23 cellular contexts compared by ENCODE assay signal in the genomic region with DNA sequence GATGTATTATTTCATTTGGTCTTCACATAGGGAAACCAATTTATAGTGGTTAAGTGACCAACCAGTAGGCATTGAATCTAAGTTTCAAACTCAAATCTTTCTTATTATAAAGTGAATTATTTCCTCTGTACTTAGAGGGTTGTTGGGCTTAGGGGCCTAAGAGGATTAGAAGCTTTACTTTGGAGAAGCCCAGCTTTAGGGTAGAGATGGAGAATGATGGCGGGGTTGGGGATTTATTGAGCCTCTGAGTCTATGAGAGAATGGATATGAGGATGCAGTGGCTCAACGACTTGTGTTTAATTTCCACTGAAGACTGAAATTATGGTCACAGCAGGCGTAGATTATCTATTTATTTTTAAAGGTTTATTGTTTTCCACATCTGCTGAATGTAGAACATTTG. TPM values are rescaled to one million over a fixed set of nuclear protein-coding genes. Genes with fewer than 3 reads are reported as not detected.
"Had no signal": no experiment of that assay in that cellular context is flagged by ENCODE, and none has a peak within 500 bp of the region (broad histone marks: within the 10 kb centered on the region; RNA-seq: fewer than 3 reads in every experiment).

No MANE protein-coding gene starts in this region.

- H3K4me3 ChIP-seq: Peyer's patch had no signal

- H3K27me3 Mint-ChIP-seq: activated CD8-positive, alpha-beta memory T cell treated with anti-CD3 and anti-CD28 coated beads, Interleukin-2, amount 10 ng/mL, durations not matched to agents 7 days and 5 days; activated T-cell treated with anti-CD3 and anti-CD28 coated beads, Interleukin-2, amount 50 U/mL, for 24 hours had no signal

- DNase-seq: activated CD4-positive, alpha-beta T cell treated with anti-CD3 and anti-CD28 coated beads for 48 hours; activated CD4-positive, alpha-beta T cell treated with anti-CD3 and anti-CD28 coated beads, Interleukin-2, amount 50 U/mL, for 4 hours; activated CD4-positive, CD25-positive, alpha-beta regulatory T cell treated with anti-CD3 and anti-CD28 coated beads, Interleukin-2, amount 50 U/mL, for 72 hours; activated gamma-delta T cell; activated naive CD4-positive, alpha-beta T cell treated with anti-CD3 and anti-CD28 coated beads for 36 hours; activated T-cell treated with anti-CD3 and anti-CD28 coated beads, Interleukin-2, amount 50 U/mL, for 24 hours; cerebellar nuclear complex; KG1; NCI-H1092; NCI-H2029; NCI-H2107; NCI-H2171 treated with DMSO at 0.1 percent for 48 hours; NCI-H226; NCI-H510A; NCI-H748 treated with DMSO at 0.1 percent for 48 hours; Peyer's patch; SHP77 treated with DMSO at 0.1 percent for 48 hours had no signal

- H3K4me1 ChIP-seq: Peyer's patch had no signal

- H3K4me1 Mint-ChIP-seq: activated CD8-positive, alpha-beta memory T cell treated with anti-CD3 and anti-CD28 coated beads, Interleukin-2, amount 10 ng/mL, durations not matched to agents 7 days and 5 days; WTC11 had no signal

- H3K36me3 Mint-ChIP-seq: activated CD8-positive, alpha-beta memory T cell treated with anti-CD3 and anti-CD28 coated beads, Interleukin-2, amount 10 ng/mL, durations not matched to agents 7 days and 5 days; activated naive CD8-positive, alpha-beta T cell had no signal

- H3K9me3 Mint-ChIP-seq: activated naive CD4-positive, alpha-beta T cell treated with anti-CD3 and anti-CD28 coated beads for 36 hours; activated T-cell treated with anti-CD3 and anti-CD28 coated beads, Interleukin-2, amount 50 U/mL, for 24 hours; T-helper 1 cell treated with Interleukin-12 subunit alpha and Interleukin-12 subunit beta and Interleukin-4 antibody, amounts not matched to agents 30 μg/mL and 1 μg/mL, for 36 hours had no signal

- H3K27ac Mint-ChIP-seq: activated CD8-positive, alpha-beta memory T cell treated with anti-CD3 and anti-CD28 coated beads, Interleukin-2, amount 10 ng/mL, durations not matched to agents 7 days and 5 days; activated naive CD4-positive, alpha-beta T cell treated with anti-CD3 and anti-CD28 coated beads for 36 hours; activated naive CD8-positive, alpha-beta T cell; activated T-cell treated with anti-CD3 and anti-CD28 coated beads, Interleukin-2, amount 50 U/mL, for 24 hours; T-helper 1 cell treated with Interleukin-12 subunit alpha and Interleukin-12 subunit beta and Interleukin-4 antibody, amounts not matched to agents 30 μg/mL and 1 μg/mL, for 36 hours; WTC11 had no signal

- H3K27ac ChIP-seq: Peyer's patch, RWPE1 had no signal

- H3K9me3 ChIP-seq: Peyer's patch had no signal

- ATAC-seq: activated CD8-positive, alpha-beta memory T cell treated with anti-CD3 and anti-CD28 coated beads, Interleukin-2, amount 10 ng/mL, durations not matched to agents 7 days and 5 days; WTC11 had no signal

- H3K4me3 Mint-ChIP-seq: activated CD8-positive, alpha-beta memory T cell treated with anti-CD3 and anti-CD28 coated beads, Interleukin-2, amount 10 ng/mL, durations not matched to agents 7 days and 5 days; activated naive CD4-positive, alpha-beta T cell treated with anti-CD3 and anti-CD28 coated beads for 36 hours; activated naive CD8-positive, alpha-beta T cell; activated T-cell treated with anti-CD3 and anti-CD28 coated beads, Interleukin-2, amount 50 U/mL, for 24 hours; T-helper 1 cell treated with Interleukin-12 subunit alpha and Interleukin-12 subunit beta and Interleukin-4 antibody, amounts not matched to agents 30 μg/mL and 1 μg/mL, for 36 hours; WTC11 had no signal

RNA-seq across cellular contexts. Expression of gene CHRDL2, which starts 55.5 kb away (rescaled TPM):
- total RNA-seq: activated CD8-positive, alpha-beta memory T cell treated with anti-CD3 and anti-CD28 coated beads, Interleukin-2, amount 10 ng/mL, durations not matched to agents 7 days and 5 days; activated naive CD4-positive, alpha-beta T cell treated with anti-CD3 and anti-CD28 coated beads for 36 hours; MCF 10A; Peyer's patch had no signal
